8 cellular contexts compared by ENCODE assay signal in the genomic region with DNA sequence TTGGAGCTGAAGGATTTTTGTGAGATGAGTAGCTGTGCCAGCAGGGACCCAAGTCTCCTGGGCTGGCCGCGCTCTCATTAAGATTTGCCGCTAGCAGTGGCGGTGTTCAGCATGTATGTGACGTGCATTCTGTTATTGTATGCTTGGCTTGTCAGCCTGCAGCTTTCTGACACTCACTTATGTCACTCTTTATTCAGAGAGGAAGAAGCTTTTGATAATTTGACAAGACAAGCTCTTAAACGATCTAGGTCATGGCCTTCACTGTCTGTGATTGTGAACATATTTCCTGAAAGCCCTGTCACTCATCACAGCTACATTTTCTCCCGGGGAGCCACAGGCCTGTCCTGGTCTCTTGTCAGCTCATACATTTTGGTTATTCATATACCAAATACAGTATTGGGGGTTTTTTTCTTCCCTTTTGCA.
DNase-seq lines count a peak whose midpoint lies in the region; ATAC-seq, FAIRE-seq and TF ChIP-seq lines count a peak whose summit lies in the region.
"Had no signal": no experiment of that assay in that cellular context is flagged by ENCODE, and none has a peak within 500 bp of the region (broad histone marks: within the 10 kb centered on the region; RNA-seq: fewer than 3 reads in every experiment).

No MANE protein-coding gene starts in this region.

- H3K4me1 Mint-ChIP-seq in neural crest cell, result peaks cover 35% of the 10 kb centered on the region
- H3K4me1 Mint-ChIP-seq in activated T-cell treated with anti-CD3 and anti-CD28 coated beads, Interleukin-2, amount 50 U/mL, for 72 hours (ENCODE audit: low read depth), result no peaks in the 10 kb centered on the region

- no TSS peak for BruUV-seq in HepG2 (replicated peaks; lab: Mats Ljungman, UMichigan)

- no peaks in the 10 kb centered on the region for H3K79me2 ChIP-seq in HepG2 (ENCODE audit: insufficient read depth, low read length)

- H3K27ac Mint-ChIP-seq in neural crest cell (ENCODE audit: unreplicated experiment), result peak overlapping the region; percentile 32
- H3K27ac Mint-ChIP-seq in activated T-cell treated with anti-CD3 and anti-CD28 coated beads, Interleukin-2, amount 50 U/mL, for 72 hours, result no peak overlapping the region
- H3K27ac Mint-ChIP-seq: activated naive CD4-positive, alpha-beta T cell treated with anti-CD3 and anti-CD28 coated beads, Interleukin-2, amount 50 U/mL, for 72 hours had no signal

- no peak overlapping the region for H3K4me3 ChIP-seq in HepG2 (replicated peaks in 1 of 3; ENCODE audit: insufficient read depth in 1 of 3, low read depth in 2 of 3, low read length in 3 of 3)

- peak overlapping the region; percentile 25 for H3K4me3 Mint-ChIP-seq in neural crest cell
- H3K4me3 Mint-ChIP-seq in activated T-cell treated with anti-CD3 and anti-CD28 coated beads, Interleukin-2, amount 50 U/mL, for 72 hours, result no peak overlapping the region

- H3K36me3 ChIP-seq in HepG2 (replicated peaks in 1 of 2; ENCODE audit: control insufficient read depth in 1 of 2, insufficient read depth in 2 of 2, low read length in 2 of 2), result no peaks in the 10 kb centered on the region

- intact Hi-C loops in HepG2 (cut with micrococcal nuclease; ENCODE audit: unreplicated experiment), result no loop called here

- no peak overlapping the region for H3K4me2 ChIP-seq in HepG2 (ENCODE audit: low read depth, low read length)

- POLR2A ChIA-PET in RWPE1 (lab: Yijun Ruan, JAX; ENCODE audit: low non-redundant PET) (no interaction called here), HepG2 (lab: Yijun Ruan, JAX) (no interaction called here)

- no peaks in the 10 kb centered on the region for H3K9me3 ChIP-seq in HepG2 (ENCODE audit: low read length)

- H3K27me3 Mint-ChIP-seq in neural crest cell (ENCODE audit: low read depth), result no peaks in the 10 kb centered on the region
- no peaks in the 10 kb centered on the region for H3K27me3 Mint-ChIP-seq in activated T-cell treated with anti-CD3 and anti-CD28 coated beads, Interleukin-2, amount 50 U/mL, for 72 hours (ENCODE audit: low read depth)

- in situ Hi-C loops in HepG2 (cut with HindIII; ENCODE audit: extremely low pct_ligation_motif_present, low pct_unique_long_range_greater_than_20kb), result no loop called here

- H3K4me1 ChIP-seq in HepG2 (ENCODE audit: insufficient read depth, low read length), result no peaks in the 10 kb centered on the region

- H3K9ac ChIP-seq in HepG2 (ENCODE audit: insufficient read depth, low read depth, low read length), result no peak overlapping the region

- DNase-seq in NCI-H345 (lab: John Stamatoyannopoulos, UW) (peak; percentile 70), neural crest cell (ENCODE audit: low read depth, low spot score) (peak; percentile 9), RWPE1 (ENCODE audit: low spot score) (no peak), HepG2 (ENCODE audit: low spot score) (no peak)
- DNase-seq in activated T-cell treated with anti-CD3 and anti-CD28 coated beads, Interleukin-2, amount 50 U/mL, for 72 hours, result no peak

- H3K27me3 ChIP-seq in HepG2 (ENCODE audit: control insufficient read depth in 1 of 2, insufficient read depth in 2 of 2, low read length in 2 of 2), result no peaks in the 10 kb centered on the region

- H3K27ac ChIP-seq in RWPE1 (no peak overlapping the region), HepG2 (ENCODE audit: extremely low read length, insufficient read depth, low read length) (no peak overlapping the region)

- FAIRE-seq in HepG2 (lab: Jason Lieb, UNC), result no peak

- TF ChIP-seq RAD21 in HepG2 (CRISPR knock-in tag; IDR thresholded peaks at IDR 0.05), result no peak

- ATAC-seq in GM18907 (IDR thresholded peaks at IDR 0.05; ENCODE audit: unreplicated experiment), result peak; percentile 63
- ATAC-seq in HG02623 (IDR thresholded peaks at IDR 0.05; ENCODE audit: unreplicated experiment), result peak; percentile 51
- no peak for ATAC-seq in HepG2
- no peak for ATAC-seq in activated T-cell treated with anti-CD3 and anti-CD28 coated beads, Interleukin-2, amount 50 U/mL, for 72 hours (replicated peaks in 1 of 2)
- ATAC-seq: activated naive CD4-positive, alpha-beta T cell treated with anti-CD3 and anti-CD28 coated beads, Interleukin-2, amount 50 U/mL, for 72 hours had no signal

- TF ChIP-seq CTCF in neural crest cell (conservative IDR thresholded peaks at IDR 0.05) (no peak), RWPE1 (conservative IDR thresholded peaks at IDR 0.05; ENCODE audit: low read depth) (no peak), HepG2 (CRISPR knock-in tag; IDR thresholded peaks at IDR 0.05) (no peak)

- no peak for TF ChIP-seq EP300 in HepG2 (IDR thresholded peaks at IDR 0.05; ENCODE audit: low read depth in 2 of 2, low read length in 2 of 2)
- TF ChIP-seq EP300 in HepG2 (CRISPR knock-in tag; IDR thresholded peaks at IDR 0.05; ENCODE audit: borderline replicate concordance), result no peak

- TF ChIP-seq POLR2A in HepG2 (IDR thresholded peaks at IDR 0.05; ENCODE audit: insufficient read depth in 1 of 2, low read depth in 2 of 2, low read length in 2 of 2), result no peak

- H4K20me1 ChIP-seq in HepG2 (ENCODE audit: insufficient read depth, low read length), result no peaks in the 10 kb centered on the region

- CTCF ChIA-PET in RWPE1 (lab: Yijun Ruan, JAX), result interaction anchor here (0.8 to 1.2 kb wide), 2 partner anchors 221 to 451 kb away, joined by 3 read pairs; no protein-coding TSS in a partner anchor
- CTCF ChIA-PET in HepG2 (lab: Yijun Ruan, JAX; ENCODE audit: low intra/inter-chr PET ratio, low total read pairs), result no interaction called here

- H3K9me3 Mint-ChIP-seq in neural crest cell, result peaks cover 4% of the 10 kb centered on the region
- H3K9me3 Mint-ChIP-seq in activated T-cell treated with anti-CD3 and anti-CD28 coated beads, Interleukin-2, amount 50 U/mL, for 72 hours, result peaks cover 0 to 2% of the 10 kb centered on the region in 2 donors
- H3K9me3 Mint-ChIP-seq: activated naive CD4-positive, alpha-beta T cell treated with anti-CD3 and anti-CD28 coated beads, Interleukin-2, amount 50 U/mL, for 72 hours had no signal

- peaks cover 10% of the 10 kb centered on the region for H3K36me3 Mint-ChIP-seq in neural crest cell (ENCODE audit: low read depth)
- H3K36me3 Mint-ChIP-seq in activated T-cell treated with anti-CD3 and anti-CD28 coated beads, Interleukin-2, amount 50 U/mL, for 72 hours (ENCODE audit: insufficient read depth in 2 of 2), result peaks cover 0 to 6% of the 10 kb centered on the region in 2 donors

- H2AFZ ChIP-seq in HepG2 (ENCODE audit: low read length), result no peak overlapping the region

- WGBS in HepG2 (ENCODE audit: low lambda C conversion rate), result 80% methylated on average over 5 of the region's 7 CpGs

TF ChIP-seq in HepG2, 621 proteins besides CTCF, POLR2A, EP300 and RAD21 (continues in another document):
- TF ChIP-seq ATF1 (CRISPR knock-in tag; IDR thresholded peaks at IDR 0.05) (no peak), HNRNPH1 (optimal IDR thresholded peaks at IDR 0.05; ENCODE audit: low read depth, low read length) (no peak), RNF2 (conservative IDR thresholded peaks at IDR 0.05; ENCODE audit: low read depth) (no peak), STAT5B (CRISPR knock-in tag; IDR thresholded peaks at IDR 0.05) (no peak), AGO2 (optimal IDR thresholded peaks at IDR 0.05; ENCODE audit: low read depth, low read length) (no peak), MLLT10 (CRISPR knock-in tag; IDR thresholded peaks at IDR 0.05) (no peak), HOXA7 (CRISPR knock-in tag; IDR thresholded peaks at IDR 0.05) (no peak), ZNF703 (CRISPR knock-in tag; IDR thresholded peaks at IDR 0.05; ENCODE audit: borderline replicate concordance) (no peak), TGIF2 (CRISPR knock-in tag; IDR thresholded peaks at IDR 0.05) (no peak), MAF1 (CRISPR knock-in tag; IDR thresholded peaks at IDR 0.05; ENCODE audit: borderline replicate concordance) (no peak), GLI4 (CRISPR knock-in tag; IDR thresholded peaks at IDR 0.05; ENCODE audit: borderline replicate concordance) (no peak), SIX1 (CRISPR knock-in tag; IDR thresholded peaks at IDR 0.05; ENCODE audit: borderline replicate concordance) (no peak), STAG1 (CRISPR knock-in tag; IDR thresholded peaks at IDR 0.05) (no peak), GMEB2 (CRISPR knock-in tag; IDR thresholded peaks at IDR 0.05; ENCODE audit: low read depth) (no peak)
- TF ChIP-seq, protein P1, sequence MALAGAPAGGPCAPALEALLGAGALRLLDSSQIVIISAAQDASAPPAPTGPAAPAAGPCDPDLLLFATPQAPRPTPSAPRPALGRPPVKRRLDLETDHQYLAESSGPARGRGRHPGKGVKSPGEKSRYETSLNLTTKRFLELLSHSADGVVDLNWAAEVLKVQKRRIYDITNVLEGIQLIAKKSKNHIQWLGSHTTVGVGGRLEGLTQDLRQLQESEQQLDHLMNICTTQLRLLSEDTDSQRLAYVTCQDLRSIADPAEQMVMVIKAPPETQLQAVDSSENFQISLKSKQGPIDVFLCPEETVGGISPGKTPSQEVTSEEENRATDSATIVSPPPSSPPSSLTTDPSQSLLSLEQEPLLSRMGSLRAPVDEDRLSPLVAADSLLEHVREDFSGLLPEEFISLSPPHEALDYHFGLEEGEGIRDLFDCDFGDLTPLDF (CRISPR knock-in tag; IDR thresholded peaks at IDR 0.05), result no peak
- TF ChIP-seq, protein P2, sequence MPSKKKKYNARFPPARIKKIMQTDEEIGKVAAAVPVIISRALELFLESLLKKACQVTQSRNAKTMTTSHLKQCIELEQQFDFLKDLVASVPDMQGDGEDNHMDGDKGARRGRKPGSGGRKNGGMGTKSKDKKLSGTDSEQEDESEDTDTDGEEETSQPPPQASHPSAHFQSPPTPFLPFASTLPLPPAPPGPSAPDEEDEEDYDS (CRISPR knock-in tag; IDR thresholded peaks at IDR 0.05), result no peak

Comparison
In these comparisons a context has a peak if more than half of its experiments do, and no peak if none do; other contexts are left out.
1. ATAC-seq: peak in GM18907 (single experiment) and HG02623 (single experiment); none in HepG2 (single experiment) and activated T-cell treated with anti-CD3 and anti-CD28 coated beads, Interleukin-2, amount 50 U/mL, for 72 hours (0 of 2).
2. DNase-seq: peak in NCI-H345 (single experiment) and neural crest cell (single experiment); none in RWPE1 (single experiment), HepG2 (single experiment) and activated T-cell treated with anti-CD3 and anti-CD28 coated beads, Interleukin-2, amount 50 U/mL, for 72 hours (0 of 2).